ENCODE assay signal across 1 cellular context in genomic region chr1:23548704-23549143, GRCh38.
TF ChIP-seq lines count a peak whose summit lies in the region.

No MANE protein-coding gene starts in this region.

TF ChIP-seq in GM12878, 131 proteins besides CTCF, POLR2A, EP300 and RAD21 (continues in another document):
- TF ChIP-seq PAX5 (IDR thresholded peaks at IDR 0.05; ENCODE audit: borderline replicate concordance, low read depth, low read length) (peak; percentile 75; the same call in 1 of the 2 replicates), RAD51 (IDR thresholded peaks at IDR 0.05) (peak; percentile 55; the same call in 1 of the 2 replicates), BHLHE40 (IDR thresholded peaks at IDR 0.05; ENCODE audit: borderline replicate concordance in 1 of 2, low read depth in 2 of 2, low read length in 1 of 2) (peak; percentile 34 to 66; a peak in 2 of 4 replicates), SPI1 (IDR thresholded peaks at IDR 0.05; ENCODE audit: borderline replicate concordance, insufficient read depth, low read depth, low read length) (no peak), SP1 (IDR thresholded peaks at IDR 0.05; ENCODE audit: low read depth, low read length) (no peak), ZBTB33 (IDR thresholded peaks at IDR 0.05) (no peak), SRF (IDR thresholded peaks at IDR 0.05; ENCODE audit: low read depth in 2 of 2, low read length in 2 of 2) (no peak), FOXK2 (IDR thresholded peaks at IDR 0.05) (no peak), MAX (IDR thresholded peaks at IDR 0.05; ENCODE audit: low read depth, low read length) (peak; percentile 62; the same call in 1 of the 2 replicates), TBL1XR1 (IDR thresholded peaks at IDR 0.05; ENCODE audit: low read depth, low read length) (no peak), TCF12 (IDR thresholded peaks at IDR 0.05; ENCODE audit: low read depth, low read length) (no peak), YY1 (IDR thresholded peaks at IDR 0.05; ENCODE audit: low read depth, low read length) (no peak), IKZF1 (conservative IDR thresholded peaks at IDR 0.05) (peak; percentile 33; the same call in 1 of the 2 replicates), IKZF2 (IDR thresholded peaks at IDR 0.05) (no peak; a peak in 2 of 4 replicates), POLR2AphosphoS5 (IDR thresholded peaks at IDR 0.05; ENCODE audit: low read length) (no peak), NFYA (IDR thresholded peaks at IDR 0.05; ENCODE audit: borderline replicate concordance, low read depth, low read length) (no peak), GATAD2B (conservative IDR thresholded peaks at IDR 0.05; ENCODE audit: low read depth) (no peak), ZNF24 (IDR thresholded peaks at IDR 0.05) (no peak), JUNB (IDR thresholded peaks at IDR 0.05) (no peak), JUND (IDR thresholded peaks at IDR 0.05; ENCODE audit: low read depth, low read length) (no peak), NFIC (IDR thresholded peaks at IDR 0.05; ENCODE audit: low read depth, low read length) (no peak), SREBF2 (IDR thresholded peaks at IDR 0.05; ENCODE audit: low read length) (no peak), MYB (IDR thresholded peaks at IDR 0.05; ENCODE audit: borderline replicate concordance, low read depth, low read length) (no peak), PRDM15 (CRISPR knock-in tag; IDR thresholded peaks at IDR 0.05) (no peak), WRNIP1 (IDR thresholded peaks at IDR 0.05; ENCODE audit: borderline replicate concordance, low read depth, low read length) (no peak), ATF2 (IDR thresholded peaks at IDR 0.05; ENCODE audit: low read length) (no peak; the same call in 1 of the 2 replicates), TAF1 (IDR thresholded peaks at IDR 0.05; ENCODE audit: borderline replicate concordance, low read depth, low read length) (no peak), CEBPB (IDR thresholded peaks at IDR 0.05; ENCODE audit: borderline replicate concordance in 1 of 2, low read depth in 2 of 2, low read length in 2 of 2) (no peak), PBX3 (IDR thresholded peaks at IDR 0.05; ENCODE audit: insufficient replicate concordance, low read depth, low read length) (no peak), CREB1 (IDR thresholded peaks at IDR 0.05; ENCODE audit: low read depth) (no peak), MEF2A (IDR thresholded peaks at IDR 0.05; ENCODE audit: insufficient read depth, low read depth, low read length) (no peak), ATF7 (IDR thresholded peaks at IDR 0.05; ENCODE audit: low read depth) (no peak), CHD1 (IDR thresholded peaks at IDR 0.05; ENCODE audit: low read depth, low read length) (no peak), SMARCA5 (IDR thresholded peaks at IDR 0.05) (0 out of 2 replicates have a peak, but pooled peaks have one; percentile 35), EGR1 (IDR thresholded peaks at IDR 0.05; ENCODE audit: borderline replicate concordance in 1 of 2, low read depth in 2 of 2, low read length in 2 of 2) (peak in 1 of 2 experiments; percentile 86; a peak in 2 of 3 replicates)
- TF ChIP-seq, protein P1, sequence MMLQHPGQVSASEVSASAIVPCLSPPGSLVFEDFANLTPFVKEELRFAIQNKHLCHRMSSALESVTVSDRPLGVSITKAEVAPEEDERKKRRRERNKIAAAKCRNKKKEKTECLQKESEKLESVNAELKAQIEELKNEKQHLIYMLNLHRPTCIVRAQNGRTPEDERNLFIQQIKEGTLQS (IDR thresholded peaks at IDR 0.05; ENCODE audit: borderline replicate concordance, extremely low read depth, low read depth, low read length) = no peak
- TF ChIP-seq, protein P2, sequence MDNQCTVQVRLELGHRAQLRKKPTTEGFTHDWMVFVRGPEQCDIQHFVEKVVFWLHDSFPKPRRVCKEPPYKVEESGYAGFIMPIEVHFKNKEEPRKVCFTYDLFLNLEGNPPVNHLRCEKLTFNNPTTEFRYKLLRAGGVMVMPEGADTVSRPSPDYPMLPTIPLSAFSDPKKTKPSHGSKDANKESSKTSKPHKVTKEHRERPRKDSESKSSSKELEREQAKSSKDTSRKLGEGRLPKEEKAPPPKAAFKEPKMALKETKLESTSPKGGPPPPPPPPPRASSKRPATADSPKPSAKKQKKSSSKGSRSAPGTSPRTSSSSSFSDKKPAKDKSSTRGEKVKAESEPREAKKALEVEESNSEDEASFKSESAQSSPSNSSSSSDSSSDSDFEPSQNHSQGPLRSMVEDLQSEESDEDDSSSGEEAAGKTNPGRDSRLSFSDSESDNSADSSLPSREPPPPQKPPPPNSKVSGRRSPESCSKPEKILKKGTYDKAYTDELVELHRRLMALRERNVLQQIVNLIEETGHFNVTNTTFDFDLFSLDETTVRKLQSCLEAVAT (IDR thresholded peaks at IDR 0.05) = no peak
- TF ChIP-seq, protein P3, sequence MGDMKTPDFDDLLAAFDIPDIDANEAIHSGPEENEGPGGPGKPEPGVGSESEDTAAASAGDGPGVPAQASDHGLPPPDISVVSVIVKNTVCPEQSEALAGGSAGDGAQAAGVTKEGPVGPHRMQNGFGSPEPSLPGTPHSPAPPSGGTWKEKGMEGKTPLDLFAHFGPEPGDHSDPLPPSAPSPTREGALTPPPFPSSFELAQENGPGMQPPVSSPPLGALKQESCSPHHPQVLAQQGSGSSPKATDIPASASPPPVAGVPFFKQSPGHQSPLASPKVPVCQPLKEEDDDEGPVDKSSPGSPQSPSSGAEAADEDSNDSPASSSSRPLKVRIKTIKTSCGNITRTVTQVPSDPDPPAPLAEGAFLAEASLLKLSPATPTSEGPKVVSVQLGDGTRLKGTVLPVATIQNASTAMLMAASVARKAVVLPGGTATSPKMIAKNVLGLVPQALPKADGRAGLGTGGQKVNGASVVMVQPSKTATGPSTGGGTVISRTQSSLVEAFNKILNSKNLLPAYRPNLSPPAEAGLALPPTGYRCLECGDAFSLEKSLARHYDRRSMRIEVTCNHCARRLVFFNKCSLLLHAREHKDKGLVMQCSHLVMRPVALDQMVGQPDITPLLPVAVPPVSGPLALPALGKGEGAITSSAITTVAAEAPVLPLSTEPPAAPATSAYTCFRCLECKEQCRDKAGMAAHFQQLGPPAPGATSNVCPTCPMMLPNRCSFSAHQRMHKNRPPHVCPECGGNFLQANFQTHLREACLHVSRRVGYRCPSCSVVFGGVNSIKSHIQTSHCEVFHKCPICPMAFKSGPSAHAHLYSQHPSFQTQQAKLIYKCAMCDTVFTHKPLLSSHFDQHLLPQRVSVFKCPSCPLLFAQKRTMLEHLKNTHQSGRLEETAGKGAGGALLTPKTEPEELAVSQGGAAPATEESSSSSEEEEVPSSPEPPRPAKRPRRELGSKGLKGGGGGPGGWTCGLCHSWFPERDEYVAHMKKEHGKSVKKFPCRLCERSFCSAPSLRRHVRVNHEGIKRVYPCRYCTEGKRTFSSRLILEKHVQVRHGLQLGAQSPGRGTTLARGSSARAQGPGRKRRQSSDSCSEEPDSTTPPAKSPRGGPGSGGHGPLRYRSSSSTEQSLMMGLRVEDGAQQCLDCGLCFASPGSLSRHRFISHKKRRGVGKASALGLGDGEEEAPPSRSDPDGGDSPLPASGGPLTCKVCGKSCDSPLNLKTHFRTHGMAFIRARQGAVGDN (IDR thresholded peaks at IDR 0.05) = peak; percentile 69
- TF ChIP-seq, protein P4, sequence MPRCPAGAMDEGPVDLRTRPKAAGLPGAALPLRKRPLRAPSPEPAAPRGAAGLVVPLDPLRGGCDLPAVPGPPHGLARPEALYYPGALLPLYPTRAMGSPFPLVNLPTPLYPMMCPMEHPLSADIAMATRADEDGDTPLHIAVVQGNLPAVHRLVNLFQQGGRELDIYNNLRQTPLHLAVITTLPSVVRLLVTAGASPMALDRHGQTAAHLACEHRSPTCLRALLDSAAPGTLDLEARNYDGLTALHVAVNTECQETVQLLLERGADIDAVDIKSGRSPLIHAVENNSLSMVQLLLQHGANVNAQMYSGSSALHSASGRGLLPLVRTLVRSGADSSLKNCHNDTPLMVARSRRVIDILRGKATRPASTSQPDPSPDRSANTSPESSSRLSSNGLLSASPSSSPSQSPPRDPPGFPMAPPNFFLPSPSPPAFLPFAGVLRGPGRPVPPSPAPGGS (IDR thresholded peaks at IDR 0.05; ENCODE audit: borderline replicate concordance, insufficient read depth, low read depth, low read length, poor library complexity, severe bottlenecking) = no peak
- TF ChIP-seq, protein P5, sequence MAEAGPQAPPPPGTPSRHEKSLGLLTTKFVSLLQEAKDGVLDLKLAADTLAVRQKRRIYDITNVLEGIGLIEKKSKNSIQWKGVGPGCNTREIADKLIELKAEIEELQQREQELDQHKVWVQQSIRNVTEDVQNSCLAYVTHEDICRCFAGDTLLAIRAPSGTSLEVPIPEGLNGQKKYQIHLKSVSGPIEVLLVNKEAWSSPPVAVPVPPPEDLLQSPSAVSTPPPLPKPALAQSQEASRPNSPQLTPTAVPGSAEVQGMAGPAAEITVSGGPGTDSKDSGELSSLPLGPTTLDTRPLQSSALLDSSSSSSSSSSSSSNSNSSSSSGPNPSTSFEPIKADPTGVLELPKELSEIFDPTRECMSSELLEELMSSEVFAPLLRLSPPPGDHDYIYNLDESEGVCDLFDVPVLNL (IDR thresholded peaks at IDR 0.05; ENCODE audit: low read depth, low read length) = no peak
- TF ChIP-seq, protein P6, sequence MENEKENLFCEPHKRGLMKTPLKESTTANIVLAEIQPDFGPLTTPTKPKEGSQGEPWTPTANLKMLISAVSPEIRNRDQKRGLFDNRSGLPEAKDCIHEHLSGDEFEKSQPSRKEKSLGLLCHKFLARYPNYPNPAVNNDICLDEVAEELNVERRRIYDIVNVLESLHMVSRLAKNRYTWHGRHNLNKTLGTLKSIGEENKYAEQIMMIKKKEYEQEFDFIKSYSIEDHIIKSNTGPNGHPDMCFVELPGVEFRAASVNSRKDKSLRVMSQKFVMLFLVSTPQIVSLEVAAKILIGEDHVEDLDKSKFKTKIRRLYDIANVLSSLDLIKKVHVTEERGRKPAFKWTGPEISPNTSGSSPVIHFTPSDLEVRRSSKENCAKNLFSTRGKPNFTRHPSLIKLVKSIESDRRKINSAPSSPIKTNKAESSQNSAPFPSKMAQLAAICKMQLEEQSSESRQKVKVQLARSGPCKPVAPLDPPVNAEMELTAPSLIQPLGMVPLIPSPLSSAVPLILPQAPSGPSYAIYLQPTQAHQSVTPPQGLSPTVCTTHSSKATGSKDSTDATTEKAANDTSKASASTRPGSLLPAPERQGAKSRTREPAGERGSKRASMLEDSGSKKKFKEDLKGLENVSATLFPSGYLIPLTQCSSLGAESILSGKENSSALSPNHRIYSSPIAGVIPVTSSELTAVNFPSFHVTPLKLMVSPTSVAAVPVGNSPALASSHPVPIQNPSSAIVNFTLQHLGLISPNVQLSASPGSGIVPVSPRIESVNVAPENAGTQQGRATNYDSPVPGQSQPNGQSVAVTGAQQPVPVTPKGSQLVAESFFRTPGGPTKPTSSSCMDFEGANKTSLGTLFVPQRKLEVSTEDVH (IDR thresholded peaks at IDR 0.05; ENCODE audit: low read depth, partially characterized antibody) = no peak
